1 cellular context compared by ENCODE assay signal in genomic region chr18:3623769-3624545, GRCh38.
TF ChIP-seq lines count a peak whose summit lies in the region.

No MANE protein-coding gene starts in this region.

TF ChIP-seq in H1, 55 proteins besides CTCF, POLR2A, EP300 and RAD21 (continued from another document):
- TF ChIP-seq CHD7 (IDR thresholded peaks at IDR 0.05; ENCODE audit: insufficient replicate concordance, low read length): no peak
- TF ChIP-seq E2F6 (IDR thresholded peaks at IDR 0.05): no peak; the same call in 1 of the 2 replicates
- TF ChIP-seq TEAD4 (IDR thresholded peaks at IDR 0.05; ENCODE audit: low read depth, low read length): peak; percentile 89
- no peak for TF ChIP-seq SP1 (IDR thresholded peaks at IDR 0.05; ENCODE audit: low read depth, low read length)
- peak; percentile 89 for TF ChIP-seq BACH1 (IDR thresholded peaks at IDR 0.05; ENCODE audit: low read length)
- TF ChIP-seq SP4 (IDR thresholded peaks at IDR 0.05; ENCODE audit: low read length): no peak
- no peak for TF ChIP-seq TAF7 (optimal IDR thresholded peaks at IDR 0.05; ENCODE audit: borderline replicate concordance, low read depth, low read length)
- TF ChIP-seq MAFK (IDR thresholded peaks at IDR 0.05; ENCODE audit: low read depth, low read length): peak; percentile 71; the same call in 1 of the 2 replicates
- TF ChIP-seq ASH2L (IDR thresholded peaks at IDR 0.05; ENCODE audit: low read length): no peak
- TF ChIP-seq ATF3 (IDR thresholded peaks at IDR 0.05; ENCODE audit: insufficient read depth, low read depth, low read length): no peak
- no peak for TF ChIP-seq KDM1A (IDR thresholded peaks at IDR 0.05; ENCODE audit: borderline replicate concordance, low read length)
- TF ChIP-seq CTBP2 (IDR thresholded peaks at IDR 0.05; ENCODE audit: borderline replicate concordance, insufficient read depth, insufficient read length, low read length): no peak
- no peak for TF ChIP-seq RFX5 (IDR thresholded peaks at IDR 0.05; ENCODE audit: borderline replicate concordance, low read depth, low read length)
- TF ChIP-seq SIN3A (conservative IDR thresholded peaks at IDR 0.05 in 1 of 2, IDR thresholded peaks at IDR 0.05 in 1 of 2; ENCODE audit: low read depth in 1 of 2, low read length in 2 of 2): 0 out of 4 replicates have a peak, but pooled peaks of 1 of the 2 experiments have one; percentile 57
- no peak for TF ChIP-seq CEBPB (IDR thresholded peaks at IDR 0.05; ENCODE audit: low read depth, low read length)
- no peak for TF ChIP-seq RBBP5 (IDR thresholded peaks at IDR 0.05; ENCODE audit: borderline replicate concordance, low read depth, low read length)
- TF ChIP-seq CBX5 (IDR thresholded peaks at IDR 0.05; ENCODE audit: low read depth, low read length): no peak
- TF ChIP-seq ZNF274 (IDR thresholded peaks at IDR 0.05; ENCODE audit: borderline replicate concordance, extremely low read depth, low read length): no peak
- no peak for TF ChIP-seq GTF2F1 (IDR thresholded peaks at IDR 0.05; ENCODE audit: borderline replicate concordance, low read depth, low read length)
- no peak for TF ChIP-seq BRCA1 (IDR thresholded peaks at IDR 0.05; ENCODE audit: low read depth, low read length)
- TF ChIP-seq POU5F1 (IDR thresholded peaks at IDR 0.05; ENCODE audit: low read depth, low read length): no peak
- TF ChIP-seq TBP (IDR thresholded peaks at IDR 0.05; ENCODE audit: low read depth, low read length): no peak
- TF ChIP-seq CHD1 (IDR thresholded peaks at IDR 0.05; ENCODE audit: low read depth, low read length): no peak
- TF ChIP-seq SRF (IDR thresholded peaks at IDR 0.05; ENCODE audit: low read depth, low read length): no peak
- TF ChIP-seq RXRA (IDR thresholded peaks at IDR 0.05; ENCODE audit: insufficient read depth, low read depth, low read length): no peak
- no peak for TF ChIP-seq SIRT6 (IDR thresholded peaks at IDR 0.05; ENCODE audit: low read length)
- no peak for TF ChIP-seq BCL11A (IDR thresholded peaks at IDR 0.05; ENCODE audit: low read depth in 2 of 2, low read length in 2 of 2)
- no peak for TF ChIP-seq SP2 (IDR thresholded peaks at IDR 0.05; ENCODE audit: low read length)
- no peak for TF ChIP-seq PHF8 (conservative IDR thresholded peaks at IDR 0.05; ENCODE audit: low read depth, low read length)
- TF ChIP-seq MAX (IDR thresholded peaks at IDR 0.05): peak; percentile 63
- peak; percentile 24; the same call in 1 of the 2 replicates for TF ChIP-seq CREB1 (IDR thresholded peaks at IDR 0.05)
- no peak for TF ChIP-seq GABPA (IDR thresholded peaks at IDR 0.05; ENCODE audit: borderline replicate concordance, insufficient read depth, low read length)
- TF ChIP-seq KDM5A (IDR thresholded peaks at IDR 0.05; ENCODE audit: low read length): no peak
- no peak for TF ChIP-seq HDAC6 (IDR thresholded peaks at IDR 0.05; ENCODE audit: low read depth, low read length)
- TF ChIP-seq NANOG (IDR thresholded peaks at IDR 0.05; ENCODE audit: insufficient read depth, low read depth, low read length, poor library complexity, severe bottlenecking): no peak
- TF ChIP-seq USF2 (IDR thresholded peaks at IDR 0.05; ENCODE audit: low read length): no peak
- no peak for TF ChIP-seq POLR2AphosphoS5 (IDR thresholded peaks at IDR 0.05; ENCODE audit: low read depth, low read length)
- TF ChIP-seq TAF1 (IDR thresholded peaks at IDR 0.05; ENCODE audit: low read depth, low read length): no peak; the same call in 1 of the 2 replicates
- no peak for TF ChIP-seq EZH2 (IDR thresholded peaks at IDR 0.05; ENCODE audit: low read depth, low read length, severe bottlenecking)
- TF ChIP-seq ATF2 (IDR thresholded peaks at IDR 0.05; ENCODE audit: low read length): no peak
